ENCODE assay signal across 20 cellular contexts in genomic region chr2:124663293-124663997, GRCh38.
DNase-seq lines count a peak whose midpoint lies in the region; ATAC-seq, FAIRE-seq and TF ChIP-seq lines count a peak whose summit lies in the region.
"Had no signal": no experiment of that assay in that cellular context is flagged by ENCODE, and none has a peak within 500 bp of the region (broad histone marks: within the 10 kb centered on the region; RNA-seq: fewer than 3 reads in every experiment).

No MANE protein-coding gene starts in this region.

- no peaks in the 10 kb centered on the region for H3K9me3 ChIP-seq in H9 (ENCODE audit: control insufficient read depth, low read depth, low read length)
- H3K9me3 ChIP-seq: BLaER1 had no signal

- H3K56ac ChIP-seq in H9 (ENCODE audit: insufficient read length, low read depth, low read length) = no peak overlapping the region

- H3K9me3 Mint-ChIP-seq in H9 (no peaks in the 10 kb centered on the region; a peak in 1 of 5 replicates), WTC11 (no peaks in the 10 kb centered on the region), chondrocyte (ENCODE audit: low read depth) (peaks cover 5% of the 10 kb centered on the region)
- peaks cover 2% of the 10 kb centered on the region for H3K9me3 Mint-ChIP-seq in activated T-helper 1 cell treated with anti-CD3 and anti-CD28 coated beads, Interleukin-12 subunit alpha, Interleukin-12 subunit beta, Interleukin-2, Interleukin-4 antibody, amounts not matched to agents 30 ng/mL and 10 ng/mL and 1 ng/mL, durations not matched to agents 14 hours and 24 hours and 36 hours

- H2BK15ac ChIP-seq in H9 (ENCODE audit: low read depth, low read length) = no peak overlapping the region

- peak overlapping the region in 2 of 3 experiments; percentile 10 to 49; a peak in 2 of 7 replicates for H3K27ac Mint-ChIP-seq in H9
- H3K27ac Mint-ChIP-seq in WTC11 = peak overlapping the region; percentile 3; the same call in 1 of the 2 replicates
- H3K27ac Mint-ChIP-seq in activated T-helper 1 cell treated with anti-CD3 and anti-CD28 coated beads, Interleukin-12 subunit alpha, Interleukin-12 subunit beta, Interleukin-2, Interleukin-4 antibody, amounts not matched to agents 30 ng/mL and 10 ng/mL and 1 ng/mL, durations not matched to agents 14 hours and 24 hours and 36 hours = no peak overlapping the region
- H3K27ac Mint-ChIP-seq in chondrocyte (ENCODE audit: unreplicated experiment) = no peak overlapping the region
- H3K27ac Mint-ChIP-seq: CD14-positive monocyte; CD4-positive, alpha-beta memory T cell; IgD-negative memory B cell had no signal

- CTCF ChIA-PET in WTC11 (lab: Charles Lee) = interaction anchor here (0.6 kb wide), 1 partner anchor 213 kb away, joined by 4 read pairs; no protein-coding TSS in a partner anchor

- intact Hi-C loops in activated T-helper 1 cell treated with anti-CD3 and anti-CD28 coated beads, Interleukin-12 subunit alpha, Interleukin-12 subunit beta, Interleukin-2, Interleukin-4 antibody, amounts not matched to agents 30 ng/mL and 10 ng/mL and 1 ng/mL, durations not matched to agents 14 hours and 24 hours and 36 hours (cut with micrococcal nuclease) = no loop called here

- peak; percentile 61 for FAIRE-seq in D721Med (lab: Jason Lieb, UNC)
- FAIRE-seq: GM12892, GM18507 had no signal

- H2BK12ac ChIP-seq in H9 (ENCODE audit: insufficient read length, low read depth, low read length) = no peak overlapping the region

- no peaks in the 10 kb centered on the region for H4K20me1 ChIP-seq in H9 (ENCODE audit: control insufficient read depth, insufficient read depth, insufficient read length)
- H4K20me1 ChIP-seq: BLaER1 had no signal

- H3K23me2 ChIP-seq in H9 (ENCODE audit: insufficient read length, low read depth, low read length, poor library complexity, severe bottlenecking) = no peaks in the 10 kb centered on the region

- no CpG with 5 or more reads among the region's 1 CpG for whole genome bisulfite sequencing in H9 (ENCODE audit: extremely low coverage, insufficient read length, low lambda C conversion rate)

- no peak overlapping the region for H3K14ac ChIP-seq in H9 (ENCODE audit: insufficient read depth, low read length)

- H3K79me2 ChIP-seq in H9 (ENCODE audit: insufficient read depth, low read length) = no peaks in the 10 kb centered on the region

- TF ChIP-seq CTCF in D721Med (IDR thresholded peaks at IDR 0.05; ENCODE audit: insufficient read depth, missing control alignments) (no peak), H9 (conservative IDR thresholded peaks at IDR 0.05) (no peak), WTC11 (IDR thresholded peaks at IDR 0.05) (no peak), chondrocyte (IDR thresholded peaks at IDR 0.05) (no peak)

- no peak overlapping the region for H4K8ac ChIP-seq in H9 (replicated peaks; ENCODE audit: insufficient read length, low read depth, low read length)

- H3K23ac ChIP-seq in H9 (ENCODE audit: insufficient read length, low read depth, low read length) = no peak overlapping the region

- no peak overlapping the region for H2BK20ac ChIP-seq in H9 (ENCODE audit: low read depth, low read length, poor library complexity, severe bottlenecking)

- no peak overlapping the region for H3K4ac ChIP-seq in H9 (ENCODE audit: low read depth, low read length)

- H3K27me3 ChIP-seq in H9 (ENCODE audit: insufficient read depth, low read length) = no peaks in the 10 kb centered on the region
- H3K27me3 ChIP-seq: BLaER1 had no signal

- H3K27me3 Mint-ChIP-seq in H9 (ENCODE audit: low read depth) = no peaks in the 10 kb centered on the region
- H3K27me3 Mint-ChIP-seq in WTC11 (ENCODE audit: low read depth) = no peaks in the 10 kb centered on the region; the same call in 1 of the 2 replicates
- no peaks in the 10 kb centered on the region for H3K27me3 Mint-ChIP-seq in activated T-helper 1 cell treated with anti-CD3 and anti-CD28 coated beads, Interleukin-12 subunit alpha, Interleukin-12 subunit beta, Interleukin-2, Interleukin-4 antibody, amounts not matched to agents 30 ng/mL and 10 ng/mL and 1 ng/mL, durations not matched to agents 14 hours and 24 hours and 36 hours (ENCODE audit: insufficient read depth)
- H3K27me3 Mint-ChIP-seq in chondrocyte (ENCODE audit: low read depth) = no peaks in the 10 kb centered on the region
- H3K27me3 Mint-ChIP-seq: CD4-positive, alpha-beta memory T cell; IgD-negative memory B cell had no signal

- H2BK5ac ChIP-seq in H9 (ENCODE audit: insufficient read length, low read length) = no peak overlapping the region

- no peak overlapping the region for H3K18ac ChIP-seq in H9 (ENCODE audit: insufficient read length, low read depth, low read length)

- H3K36me3 Mint-ChIP-seq in H9 (ENCODE audit: insufficient read depth in 1 of 3, low read depth in 3 of 3) = peaks cover 0 to 2% (median 0%) of the 10 kb centered on the region in 3 experiments; a peak in 1 of 7 replicates
- no peaks in the 10 kb centered on the region for H3K36me3 Mint-ChIP-seq in WTC11
- H3K36me3 Mint-ChIP-seq in activated T-helper 1 cell treated with anti-CD3 and anti-CD28 coated beads, Interleukin-12 subunit alpha, Interleukin-12 subunit beta, Interleukin-2, Interleukin-4 antibody, amounts not matched to agents 30 ng/mL and 10 ng/mL and 1 ng/mL, durations not matched to agents 14 hours and 24 hours and 36 hours (ENCODE audit: low read depth) = no peaks in the 10 kb centered on the region
- H3K36me3 Mint-ChIP-seq in chondrocyte (ENCODE audit: low read depth) = no peaks in the 10 kb centered on the region
- H3K36me3 Mint-ChIP-seq: CD14-positive monocyte; CD4-positive, alpha-beta memory T cell; IgD-negative memory B cell had no signal

- POLR2A ChIA-PET in WTC11 (lab: Charles Lee) = no interaction called here

- ATAC-seq in WTC11 = peak; percentile 83

- no peak overlapping the region for H4K5ac ChIP-seq in H9 (ENCODE audit: insufficient read length, low read depth, low read length)

- peaks cover 8% of the 10 kb centered on the region; the same call in 1 of the 2 replicates for H3K4me1 ChIP-seq in H9 (ENCODE audit: insufficient read depth, low read length)
- H3K4me1 ChIP-seq: BLaER1 had no signal

- no peak overlapping the region for H2AK5ac ChIP-seq in H9 (ENCODE audit: insufficient read length, low read length)

- no peaks in the 10 kb centered on the region for H3K79me1 ChIP-seq in H9 (ENCODE audit: insufficient read depth, low read depth, low read length, poor library complexity, severe bottlenecking)

- no peak overlapping the region for H2AFZ ChIP-seq in H9 (ENCODE audit: low read length)

- H3K4me2 ChIP-seq in H9 (ENCODE audit: insufficient read depth, insufficient read length, low read length) = no peak overlapping the region
- H3K4me2 ChIP-seq: BLaER1 had no signal

- H4K91ac ChIP-seq in H9 (ENCODE audit: insufficient read length, low read depth, low read length) = no peak overlapping the region

- H2BK120ac ChIP-seq in H9 (ENCODE audit: low read depth, low read length, poor library complexity, severe bottlenecking) = no peak overlapping the region

- no peak overlapping the region for H3K9ac ChIP-seq in H9 (ENCODE audit: extremely low read depth, insufficient read length, low read length)
- H3K9ac ChIP-seq: BLaER1 had no signal

- no peak overlapping the region for H3K27ac ChIP-seq in H9 (ENCODE audit: insufficient read length, low read depth, low read length)
- H3K27ac ChIP-seq: BLaER1, HL-60 had no signal

- H3K4me1 Mint-ChIP-seq in H9 (peaks cover 22 to 23% of the 10 kb centered on the region in 2 experiments), WTC11 (peaks cover 36% of the 10 kb centered on the region), chondrocyte (ENCODE audit: low read depth) (no peaks in the 10 kb centered on the region)
- no peaks in the 10 kb centered on the region for H3K4me1 Mint-ChIP-seq in activated T-helper 1 cell treated with anti-CD3 and anti-CD28 coated beads, Interleukin-12 subunit alpha, Interleukin-12 subunit beta, Interleukin-2, Interleukin-4 antibody, amounts not matched to agents 30 ng/mL and 10 ng/mL and 1 ng/mL, durations not matched to agents 14 hours and 24 hours and 36 hours (ENCODE audit: low read depth)
- H3K4me1 Mint-ChIP-seq: CD14-positive monocyte; CD4-positive, alpha-beta memory T cell; IgD-negative memory B cell had no signal

- no peak overlapping the region for H3K4me3 Mint-ChIP-seq in H9
- no peak overlapping the region for H3K4me3 Mint-ChIP-seq in WTC11
- no peak overlapping the region for H3K4me3 Mint-ChIP-seq in activated T-helper 1 cell treated with anti-CD3 and anti-CD28 coated beads, Interleukin-12 subunit alpha, Interleukin-12 subunit beta, Interleukin-2, Interleukin-4 antibody, amounts not matched to agents 30 ng/mL and 10 ng/mL and 1 ng/mL, durations not matched to agents 14 hours and 24 hours and 36 hours
- no peak overlapping the region for H3K4me3 Mint-ChIP-seq in chondrocyte (ENCODE audit: unreplicated experiment)
- H3K4me3 Mint-ChIP-seq: CD14-positive monocyte; CD4-positive, alpha-beta memory T cell; IgD-negative memory B cell had no signal

- DNase-seq in D721Med (ENCODE audit: insufficient read length, low spot score) (no peak), H9 (no peak), WTC11 (ENCODE audit: low spot score) (no peak), iPS DF 4.7 (ENCODE audit: extremely low read depth, low spot score) (peak; percentile 9), chondrocyte (ENCODE audit: low spot score) (no peak), NCI-H1436 treated with DMSO at 0.1 percent for 48 hours (lab: John Stamatoyannopoulos, UW) (no peak), DMS79 (lab: John Stamatoyannopoulos, UW) (no peak)
- DNase-seq in activated T-helper 1 cell treated with anti-CD3 and anti-CD28 coated beads, Interleukin-12 subunit alpha, Interleukin-12 subunit beta, Interleukin-2, Interleukin-4 antibody, amounts not matched to agents 30 ng/mL and 10 ng/mL and 1 ng/mL, durations not matched to agents 14 hours and 24 hours and 36 hours (ENCODE audit: low spot score) = no peak
- DNase-seq: 8988T; CD4-positive, alpha-beta memory T cell; DMS53; GDM1; HCEC 1CT; KBM-7 had no signal

- H3T11ph ChIP-seq in H9 (ENCODE audit: low read length) = no peak overlapping the region

TF ChIP-seq in WTC11, 78 proteins besides CTCF, POLR2A, EP300 and RAD21 (continues in another document):
- TF ChIP-seq ETV6 (CRISPR knock-in tag; IDR thresholded peaks at IDR 0.05) (no peak), ZNF219 (CRISPR knock-in tag; IDR thresholded peaks at IDR 0.05; ENCODE audit: borderline replicate concordance) (no peak), EMX1 (CRISPR knock-in tag; IDR thresholded peaks at IDR 0.05) (no peak)

Comparison
In these comparisons a context has a peak if more than half of its experiments do, and no peak if none do; other contexts are left out.
1. H3K27ac Mint-ChIP-seq: peak in H9 (2 of 3) and WTC11 (single experiment); none in activated T-helper 1 cell treated with anti-CD3 and anti-CD28 coated beads, Interleukin-12 subunit alpha, Interleukin-12 subunit beta, Interleukin-2, Interleukin-4 antibody, amounts not matched to agents 30 ng/mL and 10 ng/mL and 1 ng/mL, durations not matched to agents 14 hours and 24 hours and 36 hours (single experiment) and chondrocyte (single experiment).